In the genomic region with DNA sequence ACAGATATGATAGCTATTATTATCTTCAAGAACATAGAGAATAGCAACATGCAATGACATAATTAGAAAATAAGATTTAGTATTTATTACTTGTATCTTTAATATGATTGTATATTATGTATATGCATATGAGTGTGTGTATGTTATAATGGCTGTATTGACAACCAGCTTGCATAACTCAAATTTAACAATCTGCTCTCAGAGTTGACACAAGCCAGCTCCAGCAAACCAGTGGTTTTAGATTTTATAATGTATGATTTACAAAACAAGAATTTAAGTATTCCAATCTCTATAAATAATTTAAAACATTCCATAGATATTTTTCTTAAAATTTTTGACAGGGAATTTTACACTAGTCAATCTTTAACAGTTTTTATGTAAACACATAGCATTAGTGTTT, we compare ENCODE assay signal across 20 cellular contexts.
DNase-seq lines count a peak whose midpoint lies in the region; ATAC-seq, FAIRE-seq and TF ChIP-seq lines count a peak whose summit lies in the region.
"Had no signal": no experiment of that assay in that cellular context is flagged by ENCODE, and none has a peak within 500 bp of the region (broad histone marks: within the 10 kb centered on the region; RNA-seq: fewer than 3 reads in every experiment).

No MANE protein-coding gene starts in this region.

- H3K4me1 ChIP-seq in A549 (peaks cover 17% of the 10 kb centered on the region), PC-3 (ENCODE audit: insufficient read depth, low read length) (no peaks in the 10 kb centered on the region)
- H3K4me1 ChIP-seq: Caco-2 had no signal

- no peak overlapping the region for H3K9ac ChIP-seq in PC-3 (ENCODE audit: low read length)
- H3K9ac ChIP-seq: BLaER1, GM23248 had no signal

- no peak for TF ChIP-seq RAD21 in A549 (conservative IDR thresholded peaks at IDR 0.05 in 1 of 2, IDR thresholded peaks at IDR 0.05 in 1 of 2)

- H4K20me1 ChIP-seq in PC-3 (ENCODE audit: low read length) = no peaks in the 10 kb centered on the region
- H4K20me1 ChIP-seq: BLaER1 had no signal

- H3K27ac Mint-ChIP-seq in osteocyte (ENCODE audit: unreplicated experiment) = peak overlapping the region; percentile 29
- H3K27ac Mint-ChIP-seq: B cell; CD4-positive, CD25-positive, alpha-beta regulatory T cell; CD8-positive, alpha-beta T cell had no signal

- DNase-seq in A549 (ENCODE audit: low read depth in 1 of 2, low spot score in 1 of 2) = no peak
- DNase-seq in PC-3 = no peak
- DNase-seq in osteocyte (ENCODE audit: extremely low spot score, unreplicated experiment) = no peak
- DNase-seq in hippocampal formation (lab: John Stamatoyannopoulos, UW) = no peak
- no peak for DNase-seq in NCI-H748 treated with DMSO at 0.1 percent for 48 hours (lab: John Stamatoyannopoulos, UW)
- DNase-seq: 8988T; Caco-2; CD4-positive, CD25-positive, alpha-beta regulatory T cell; CD8-positive, alpha-beta T cell; DMS79 treated with DMSO at 0.1 percent for 48 hours; GM23248; H7; HCEC 1CT had no signal

- no peaks in the 10 kb centered on the region for H3F3A ChIP-seq in PC-3 (ENCODE audit: low read length, unreplicated experiment)

- ATAC-seq in A549 = no peak
- ATAC-seq in PC-3 = peak; percentile 37
- ATAC-seq in HG02973 (IDR thresholded peaks at IDR 0.05; ENCODE audit: unreplicated experiment) = no peak
- ATAC-seq: CD8-positive, alpha-beta T cell had no signal

- FAIRE-seq in A549 (lab: Jason Lieb, UNC) = no peak
- FAIRE-seq: G401.6, GM12892, H1 had no signal

- intact Hi-C loops in PC-3 (cut with micrococcal nuclease) = no loop called here

- H3K4me1 Mint-ChIP-seq in osteocyte (ENCODE audit: unreplicated experiment) = peaks cover 46% of the 10 kb centered on the region
- H3K4me1 Mint-ChIP-seq: B cell; CD4-positive, CD25-positive, alpha-beta regulatory T cell had no signal

- H3K79me2 ChIP-seq in PC-3 (ENCODE audit: low read length) = no peaks in the 10 kb centered on the region

- TF ChIP-seq CTCF in A549 (IDR thresholded peaks at IDR 0.05) (no peak), PC-3 (conservative IDR thresholded peaks at IDR 0.05; ENCODE audit: low read depth, low read length) (no peak), osteocyte (IDR thresholded peaks at IDR 0.05) (no peak)

- no peak overlapping the region for H3K4me3 Mint-ChIP-seq in osteocyte (ENCODE audit: unreplicated experiment)
- H3K4me3 Mint-ChIP-seq: B cell; CD4-positive, CD25-positive, alpha-beta regulatory T cell; CD8-positive, alpha-beta T cell had no signal

- no peak for TF ChIP-seq EP300 in A549 (IDR thresholded peaks at IDR 0.05)

- H3K27ac ChIP-seq in A549 (no peak overlapping the region), PC-3 (ENCODE audit: low read length) (no peak overlapping the region)
- H3K27ac ChIP-seq: BLaER1, C4-2B, GM23248 had no signal

- peaks cover 2% of the 10 kb centered on the region for H3K36me3 Mint-ChIP-seq in osteocyte (ENCODE audit: unreplicated experiment)
- H3K36me3 Mint-ChIP-seq: CD4-positive, CD25-positive, alpha-beta regulatory T cell; CD8-positive, alpha-beta T cell had no signal

- BruUV-seq in PC-3 (replicated peaks; lab: Mats Ljungman, UMichigan) = no TSS peak

- no peak overlapping the region for H2AFZ ChIP-seq in PC-3 (ENCODE audit: low read length)
- H2AFZ ChIP-seq: GM23248 had no signal

- POLR2A ChIA-PET in A549 (lab: Yijun Ruan, JAX) (no interaction called here), PC-3 (lab: Charles Lee; ENCODE audit: unreplicated experiment) (no interaction called here)

- H3K4me2 ChIP-seq in A549 (peak overlapping the region; percentile 47), PC-3 (ENCODE audit: low read length) (no peak overlapping the region)
- H3K4me2 ChIP-seq: BLaER1 had no signal

- no peaks in the 10 kb centered on the region for H3K9me3 ChIP-seq in A549
- H3K9me3 ChIP-seq in PC-3 (ENCODE audit: low read length) = no peaks in the 10 kb centered on the region
- H3K9me3 ChIP-seq: BLaER1, Caco-2 had no signal

- peaks cover 6% of the 10 kb centered on the region for H3K9me3 Mint-ChIP-seq in osteocyte (ENCODE audit: unreplicated experiment)

- H3K9me2 ChIP-seq in PC-3 (replicated peaks; ENCODE audit: low read length) = no peaks in the 10 kb centered on the region

- H3K36me3 ChIP-seq in PC-3 (ENCODE audit: low read depth, low read length) = no peaks in the 10 kb centered on the region
- H3K36me3 ChIP-seq: BLaER1 had no signal

- H3K27me3 Mint-ChIP-seq in osteocyte (ENCODE audit: unreplicated experiment) = no peaks in the 10 kb centered on the region
- H3K27me3 Mint-ChIP-seq: B cell; CD4-positive, CD25-positive, alpha-beta regulatory T cell had no signal

- CTCF ChIA-PET in A549 (lab: Yijun Ruan, JAX) = no interaction called here
- CTCF ChIA-PET in PC-3 (lab: Charles Lee) = no interaction called here

- no peak for TF ChIP-seq POLR2A in A549 (IDR thresholded peaks at IDR 0.05; ENCODE audit: low read length)

- H3K4me3 ChIP-seq in A549 = no peak overlapping the region
- no peak overlapping the region for H3K4me3 ChIP-seq in PC-3 (ENCODE audit: low read length)
- H3K4me3 ChIP-seq: BLaER1, GM23248 had no signal

- no peaks in the 10 kb centered on the region for H3K27me3 ChIP-seq in PC-3 (ENCODE audit: low read length)
- H3K27me3 ChIP-seq: BLaER1 had no signal

TF ChIP-seq in A549, 52 proteins besides CTCF, POLR2A, EP300 and RAD21:
- TF ChIP-seq CEBPB (IDR thresholded peaks at IDR 0.05) (peak in 1 of 2 experiments; percentile 57; a peak in 1 of 4 replicates), RNF2 (IDR thresholded peaks at IDR 0.05; ENCODE audit: borderline replicate concordance, low read depth) (no peak)
